In the genomic region with DNA sequence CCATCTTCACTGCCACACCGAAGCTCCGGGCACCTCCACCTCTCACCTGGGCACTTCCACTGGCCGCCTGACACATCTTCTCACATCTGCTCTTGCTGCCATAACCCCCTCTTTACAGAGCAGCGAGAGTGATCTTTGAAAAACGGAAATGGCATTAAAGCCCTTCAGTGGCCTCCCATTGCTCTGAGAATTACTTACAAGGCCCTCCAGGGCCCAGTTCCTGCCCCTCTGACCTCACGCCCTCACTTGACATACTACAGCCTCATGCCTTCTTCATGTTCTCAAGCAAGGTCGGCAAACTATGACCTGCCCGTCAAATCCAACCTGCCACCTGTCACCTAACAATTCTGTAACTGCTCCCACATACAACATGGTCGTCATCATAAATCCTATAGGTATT, we compare ENCODE assay signal across 1 cellular context.
TF ChIP-seq lines count a peak whose summit lies in the region.

No MANE protein-coding gene starts in this region.

TF ChIP-seq in IMR-90, 13 proteins besides CTCF, POLR2A, EP300 and RAD21 (continued from another document):
- TF ChIP-seq, protein P1, sequence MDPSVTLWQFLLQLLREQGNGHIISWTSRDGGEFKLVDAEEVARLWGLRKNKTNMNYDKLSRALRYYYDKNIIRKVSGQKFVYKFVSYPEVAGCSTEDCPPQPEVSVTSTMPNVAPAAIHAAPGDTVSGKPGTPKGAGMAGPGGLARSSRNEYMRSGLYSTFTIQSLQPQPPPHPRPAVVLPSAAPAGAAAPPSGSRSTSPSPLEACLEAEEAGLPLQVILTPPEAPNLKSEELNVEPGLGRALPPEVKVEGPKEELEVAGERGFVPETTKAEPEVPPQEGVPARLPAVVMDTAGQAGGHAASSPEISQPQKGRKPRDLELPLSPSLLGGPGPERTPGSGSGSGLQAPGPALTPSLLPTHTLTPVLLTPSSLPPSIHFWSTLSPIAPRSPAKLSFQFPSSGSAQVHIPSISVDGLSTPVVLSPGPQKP (IDR thresholded peaks at IDR 0.05; ENCODE audit: borderline replicate concordance, low read depth, low read length), result no peak
- TF ChIP-seq, protein P2, sequence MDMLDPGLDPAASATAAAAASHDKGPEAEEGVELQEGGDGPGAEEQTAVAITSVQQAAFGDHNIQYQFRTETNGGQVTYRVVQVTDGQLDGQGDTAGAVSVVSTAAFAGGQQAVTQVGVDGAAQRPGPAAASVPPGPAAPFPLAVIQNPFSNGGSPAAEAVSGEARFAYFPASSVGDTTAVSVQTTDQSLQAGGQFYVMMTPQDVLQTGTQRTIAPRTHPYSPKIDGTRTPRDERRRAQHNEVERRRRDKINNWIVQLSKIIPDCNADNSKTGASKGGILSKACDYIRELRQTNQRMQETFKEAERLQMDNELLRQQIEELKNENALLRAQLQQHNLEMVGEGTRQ (IDR thresholded peaks at IDR 0.05; ENCODE audit: low read depth, low read length), result no peak
- no peak for TF ChIP-seq MXI1 (IDR thresholded peaks at IDR 0.05; ENCODE audit: borderline replicate concordance, low read depth, low read length)
- TF ChIP-seq RFX5 (IDR thresholded peaks at IDR 0.05; ENCODE audit: low read depth, low read length), result no peak
- no peak for TF ChIP-seq NFE2L2 (IDR thresholded peaks at IDR 0.05; ENCODE audit: low read depth, low read length)
- TF ChIP-seq FOS (IDR thresholded peaks at IDR 0.05; ENCODE audit: low read depth, low read length), result no peak
- no peak for TF ChIP-seq MAFK (IDR thresholded peaks at IDR 0.05; ENCODE audit: low read depth, low read length)
- TF ChIP-seq CHD1 (IDR thresholded peaks at IDR 0.05; ENCODE audit: low read depth, low read length), result no peak
- no peak for TF ChIP-seq SMC3 (IDR thresholded peaks at IDR 0.05; ENCODE audit: low read depth, low read length)
